In the genomic region with DNA sequence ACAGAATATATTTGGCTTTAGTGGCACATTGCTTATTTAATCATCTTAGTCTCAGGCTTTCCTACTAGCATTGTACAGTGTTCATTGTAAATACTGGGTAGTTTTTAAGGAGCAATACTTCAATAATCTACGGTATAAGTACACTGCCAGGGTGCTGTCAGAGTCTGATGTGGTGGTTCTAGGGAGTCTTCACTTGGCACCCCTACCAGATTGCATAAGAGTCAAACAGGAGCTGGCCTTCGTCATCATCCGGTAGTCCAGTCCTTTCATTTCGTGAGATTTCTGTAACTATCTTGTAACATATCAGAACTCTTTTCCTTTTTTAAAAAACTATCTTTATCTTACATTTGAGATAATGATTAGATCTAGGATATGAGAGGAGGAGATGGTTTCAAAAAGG, we compare ENCODE assay signal across 27 cellular contexts.
DNase-seq lines count a peak whose midpoint lies in the region; ATAC-seq, FAIRE-seq and TF ChIP-seq lines count a peak whose summit lies in the region.
"Had no signal": no experiment of that assay in that cellular context is flagged by ENCODE, and none has a peak within 500 bp of the region (broad histone marks: within the 10 kb centered on the region; RNA-seq: fewer than 3 reads in every experiment).

No MANE protein-coding gene starts in this region.

- no peaks in the 10 kb centered on the region for H3F3A ChIP-seq in GM23248 (ENCODE audit: insufficient read depth)

- no peak overlapping the region for H3K4ac ChIP-seq in mesenchymal stem cell (ENCODE audit: low read depth in 1 of 2, low read length in 2 of 2)

- no peak for TF ChIP-seq RAD21 in A549 (conservative IDR thresholded peaks at IDR 0.05 in 1 of 2, IDR thresholded peaks at IDR 0.05 in 1 of 2)

- in situ Hi-C loops in GM23248 (cut with MboI), result no loop called here

- no peaks in the 10 kb centered on the region for H3K79me2 ChIP-seq in GM23248 (ENCODE audit: insufficient read depth)

- WGBS in A549 (ENCODE audit: missing lambda C conversion rate), result 78% methylated on average over 4 of the region's 4 CpGs
- 25% methylated on average over 4 of the region's 4 CpGs for WGBS in GM23248 (ENCODE audit: low coverage in 1 of 2, low lambda C conversion rate in 2 of 2, missing lambda C conversion rate in 2 of 2), 2 experiments
- WGBS in mesenchymal stem cell, result 100% methylated on average over 1 of the region's 4 CpGs

- POLR2A ChIA-PET in A549 (lab: Yijun Ruan, JAX), result no interaction called here

- no peak for TF ChIP-seq EP300 in A549 (IDR thresholded peaks at IDR 0.05)

- ATAC-seq in A549 (no peak), HG03139 (IDR thresholded peaks at IDR 0.05; ENCODE audit: unreplicated experiment) (no peak)
- ATAC-seq: PC-3; stimulated activated naive CD8-positive, alpha-beta T cell treated with anti-CD3 and anti-CD28 coated beads, Interleukin-15, amount 100 ng/mL, for 72 hours had no signal

- no peak overlapping the region for H3K9ac ChIP-seq in GM23248
- H3K9ac ChIP-seq in mesenchymal stem cell (ENCODE audit: low read length), result peak overlapping the region; percentile 10

- no peak overlapping the region for H3K23ac ChIP-seq in mesenchymal stem cell (ENCODE audit: low read length in 2 of 2)

- peak overlapping the region; percentile 51 to 71; a peak in 4 of 6 replicates for H3K27ac ChIP-seq in A549
- H3K27ac ChIP-seq in GM23248, result peak overlapping the region; percentile 30
- H3K27ac ChIP-seq in mesenchymal stem cell (ENCODE audit: low read length, poor library complexity, severe bottlenecking), result no peak overlapping the region
- H3K27ac ChIP-seq: tibial artery had no signal

- no peak overlapping the region for H4K91ac ChIP-seq in mesenchymal stem cell (ENCODE audit: low read length)

- no peak overlapping the region for H2BK5ac ChIP-seq in mesenchymal stem cell (ENCODE audit: low read depth, low read length, poor library complexity, severe bottlenecking)

- H4K20me1 ChIP-seq in GM23248 (ENCODE audit: insufficient read depth), result no peaks in the 10 kb centered on the region

- no peak for FAIRE-seq in A549 (lab: Jason Lieb, UNC)
- FAIRE-seq: astrocyte, endometrium, G401.6, GM18507 had no signal

- H3K9me3 ChIP-seq in A549 (no peaks in the 10 kb centered on the region), GM23248 (ENCODE audit: low read depth) (no peaks in the 10 kb centered on the region), mesenchymal stem cell (ENCODE audit: control insufficient read depth, low read length) (no peaks in the 10 kb centered on the region)
- H3K9me3 ChIP-seq: BE2C, tibial artery had no signal

- H2AK5ac ChIP-seq in mesenchymal stem cell (ENCODE audit: low read length, severe bottlenecking), result no peak overlapping the region

- H3K4me1 ChIP-seq in A549, result peaks cover 75% of the 10 kb centered on the region
- peaks cover 11% of the 10 kb centered on the region for H3K4me1 ChIP-seq in GM23248 (ENCODE audit: insufficient read depth)
- H3K4me1 ChIP-seq in mesenchymal stem cell (ENCODE audit: control insufficient read depth, insufficient read depth, low read depth, low read length), result peaks cover 9% of the 10 kb centered on the region
- H3K4me1 ChIP-seq: BE2C had no signal

- no peaks in the 10 kb centered on the region for H3K27me3 ChIP-seq in GM23248 (replicated peaks; ENCODE audit: insufficient read depth)
- no peaks in the 10 kb centered on the region for H3K27me3 ChIP-seq in mesenchymal stem cell (ENCODE audit: control insufficient read depth in 1 of 2, insufficient read depth in 1 of 2, low read length in 2 of 2)
- H3K27me3 ChIP-seq: BE2C, tibial artery had no signal

- no peak overlapping the region for H3K14ac ChIP-seq in mesenchymal stem cell (ENCODE audit: low read length in 2 of 2)

- H3K9me2 ChIP-seq in GM23248 (ENCODE audit: insufficient read depth), result no peaks in the 10 kb centered on the region

- H2BK12ac ChIP-seq in mesenchymal stem cell (ENCODE audit: low read length in 2 of 2), result no peak overlapping the region

- no peak overlapping the region for H4K8ac ChIP-seq in mesenchymal stem cell (ENCODE audit: low read length)

- no peak overlapping the region for H2BK120ac ChIP-seq in mesenchymal stem cell (ENCODE audit: low read depth, low read length)

- H3K4me2 ChIP-seq in A549 (peak overlapping the region; percentile 40; the same call in 2 of the 3 replicates), GM23248 (ENCODE audit: unreplicated experiment) (peak overlapping the region; percentile 58), mesenchymal stem cell (ENCODE audit: low read length, poor library complexity, severe bottlenecking) (no peak overlapping the region)

- TF ChIP-seq CTCF in A549 (IDR thresholded peaks at IDR 0.05), result no peak
- no peak for TF ChIP-seq CTCF in foreskin fibroblast (IDR thresholded peaks at IDR 0.05; ENCODE audit: low read depth, low read length)

- H2AFZ ChIP-seq in GM23248 (no peak overlapping the region), mesenchymal stem cell (ENCODE audit: low read depth, low read length) (no peak overlapping the region)

- H3K79me1 ChIP-seq in mesenchymal stem cell (replicated peaks; ENCODE audit: low read length, poor library complexity, severe bottlenecking), result peaks cover 20% of the 10 kb centered on the region

- H3K36me3 ChIP-seq in GM23248 (ENCODE audit: low read depth) (peaks cover 15% of the 10 kb centered on the region; the same call in 1 of the 2 replicates), mesenchymal stem cell (ENCODE audit: control insufficient read depth in 1 of 2, insufficient read depth in 2 of 2, low read depth in 1 of 2, low read length in 2 of 2) (peaks cover 10 to 22% of the 10 kb centered on the region in 2 experiments)

- DNase-seq in A549 (ENCODE audit: low read depth in 1 of 2, low spot score in 1 of 2) (no peak), GM23248 (peak; percentile 78), foreskin fibroblast (peak; percentile 35 to 73), mesenchymal stem cell (no peak), NCI-H2107 (lab: John Stamatoyannopoulos, UW) (no peak), HuH-7.5 (ENCODE audit: low spot score) (no peak), mesenteric fat pad (ENCODE audit: low spot score) (no peak)
- DNase-seq: activated CD4-positive, alpha-beta T cell treated with anti-CD3 and anti-CD28 coated beads for 48 hours; activated CD8-positive, alpha-beta memory T cell treated with anti-CD3 and anti-CD28 coated beads for 24 hours; activated effector memory CD4-positive, alpha-beta T cell treated with anti-CD3 and anti-CD28 coated beads, Interleukin-2, amount 50 U/mL, for 16 hours; activated naive CD8-positive, alpha-beta T cell treated with anti-CD3 and anti-CD28 coated beads for 36 hours; activated T-cell treated with anti-CD3 and anti-CD28 coated beads, Interleukin-2, amount 50 U/mL, for 1 hour; BE2C; CD8-positive, alpha-beta memory T cell; dermis blood vessel endothelial cell; NCI-H1694; NCI-H2171 treated with DMSO at 0.1 percent for 48 hours; NCI-H524 treated with DMSO at 0.1 percent for 48 hours; NK-92 treated with Interleukin-12 subunit alpha and Interleukin-12 subunit beta, amount 100 ng/mL, for 24 hours; PC-3; stimulated activated naive CD8-positive, alpha-beta T cell treated with anti-CD3 and anti-CD28 coated beads, Interleukin-15, amount 100 ng/mL, for 72 hours had no signal

- H3K18ac ChIP-seq in mesenchymal stem cell (ENCODE audit: low read depth in 1 of 2, low read length in 2 of 2), result no peak overlapping the region

- CTCF ChIA-PET in A549 (lab: Yijun Ruan, JAX), result interaction anchor here (1.2 to 2.7 kb wide), 2 partner anchors 23 to 187 kb away, joined by 3 to 9 read pairs; no protein-coding TSS in a partner anchor

- H3K4me3 ChIP-seq in A549, result no peak overlapping the region
- H3K4me3 ChIP-seq in GM23248, result peak overlapping the region; percentile 45
- no peak overlapping the region for H3K4me3 ChIP-seq in foreskin fibroblast (ENCODE audit: low read depth in 1 of 2, low read length in 2 of 2)
- no peak overlapping the region for H3K4me3 ChIP-seq in mesenchymal stem cell (ENCODE audit: insufficient read depth in 1 of 2, low read depth in 1 of 2, low read length in 2 of 2)
- H3K4me3 ChIP-seq: tibial artery had no signal

- H2BK15ac ChIP-seq in mesenchymal stem cell (ENCODE audit: low read depth, poor library complexity, severe bottlenecking), result no peak overlapping the region

- TF ChIP-seq POLR2A in A549 (IDR thresholded peaks at IDR 0.05; ENCODE audit: low read length), result no peak

TF ChIP-seq in A549, 52 proteins besides CTCF, POLR2A, EP300 and RAD21:
- TF ChIP-seq HEYL (CRISPR knock-in tag; IDR thresholded peaks at IDR 0.05) (no peak), CEBPB (IDR thresholded peaks at IDR 0.05) (peak in 1 of 2 experiments; percentile 58; a peak in 2 of 4 replicates)
TF ChIP-seq in A549: peak in this region for 1.

Comparison
In these comparisons a context has a peak if more than half of its experiments do, and no peak if none do; other contexts are left out.
1. DNase-seq: peak in GM23248 (single experiment) and foreskin fibroblast (2 of 2); none in A549 (0 of 2), mesenchymal stem cell (single experiment), NCI-H2107 (single experiment), HuH-7.5 (single experiment) and mesenteric fat pad (single experiment).